Comparison of ENCODE assay signal across 21 cellular contexts in genomic region chr1:153493343-153493960, GRCh38. TPM values are rescaled to one million over a fixed set of nuclear protein-coding genes. Genes with fewer than 3 reads are reported as not detected.
DNase-seq lines count a peak whose midpoint lies in the region; ATAC-seq and TF ChIP-seq lines count a peak whose summit lies in the region.
"Had no signal": no experiment of that assay in that cellular context is flagged by ENCODE, and none has a peak within 500 bp of the region (broad histone marks: within the 10 kb centered on the region; RNA-seq: fewer than 3 reads in every experiment).

No MANE protein-coding gene starts in this region.

- no peak overlapping the region for H3K4me3 Mint-ChIP-seq in mesothelial cell of epicardium
- H3K4me3 Mint-ChIP-seq in activated CD4-positive, alpha-beta memory T cell treated with anti-CD3 and anti-CD28 coated beads for 36 hours = no peak overlapping the region
- H3K4me3 Mint-ChIP-seq in activated CD4-positive, alpha-beta memory T cell treated with anti-CD3 and anti-CD28 coated beads, Interleukin-2, amount 10 ng/mL, durations not matched to agents 7 days and 5 days = no peak overlapping the region

- H3K27me3 ChIP-seq in right atrium auricular region (no peaks in the 10 kb centered on the region), heart right ventricle (no peaks in the 10 kb centered on the region), ascending aorta (no peaks in the 10 kb centered on the region), uterus (no peaks in the 10 kb centered on the region)
- H3K27me3 ChIP-seq: gastrocnemius medialis had no signal

- ATAC-seq in heart right ventricle = no peak
- ATAC-seq: gastrocnemius medialis, HCT116, mucosa of descending colon, Panc1, SK-N-SH treated with all-trans-retinoic acid at 6 μM for 48 hours had no signal

- peak overlapping the region; percentile 84 for H3K27ac Mint-ChIP-seq in mesothelial cell of epicardium
- H3K27ac Mint-ChIP-seq in activated CD4-positive, alpha-beta memory T cell treated with anti-CD3 and anti-CD28 coated beads for 36 hours = no peak overlapping the region
- H3K27ac Mint-ChIP-seq in activated CD4-positive, alpha-beta memory T cell treated with anti-CD3 and anti-CD28 coated beads, Interleukin-2, amount 10 ng/mL, durations not matched to agents 7 days and 5 days = no peak overlapping the region

- WGBS in heart right ventricle, 2 donors = 76 to 78% methylated on average over 6 of the region's 6 CpGs

- CTCF ChIA-PET in activated CD4-positive, alpha-beta memory T cell treated with anti-CD3 and anti-CD28 coated beads for 36 hours (lab: Charles Lee) = interaction anchor here (1.3 to 5.8 kb wide), 7 partner anchors 11 to 139 kb away, joined by 5 to 186 read pairs (median 15); partner anchors contain the start of gene S100A9
- CTCF ChIA-PET in activated CD4-positive, alpha-beta memory T cell treated with anti-CD3 and anti-CD28 coated beads, Interleukin-2, amount 10 ng/mL, durations not matched to agents 7 days and 5 days (lab: Charles Lee) = interaction anchor here (0.7 to 5.0 kb wide), 6 partner anchors 8 to 141 kb away, joined by 3 to 71 read pairs (median 14); partner anchors contain the start of gene S100A9

- TF ChIP-seq POLR2A in uterus (IDR thresholded peaks at IDR 0.05) = no peak

- no peaks in the 10 kb centered on the region for H3K36me3 ChIP-seq in right atrium auricular region
- H3K36me3 ChIP-seq in heart right ventricle = no peaks in the 10 kb centered on the region
- H3K36me3 ChIP-seq in ascending aorta = no peaks in the 10 kb centered on the region
- H3K36me3 ChIP-seq in uterus = no peaks in the 10 kb centered on the region
- H3K36me3 ChIP-seq: gastrocnemius medialis had no signal

- H3K27me3 Mint-ChIP-seq in mesothelial cell of epicardium (ENCODE audit: low read depth) = no peaks in the 10 kb centered on the region
- H3K27me3 Mint-ChIP-seq in activated CD4-positive, alpha-beta memory T cell treated with anti-CD3 and anti-CD28 coated beads for 36 hours = peaks cover 16% of the 10 kb centered on the region
- peaks cover 23% of the 10 kb centered on the region for H3K27me3 Mint-ChIP-seq in activated CD4-positive, alpha-beta memory T cell treated with anti-CD3 and anti-CD28 coated beads, Interleukin-2, amount 10 ng/mL, durations not matched to agents 7 days and 5 days

- H3K27ac ChIP-seq in right atrium auricular region = peak overlapping the region; percentile 53 to 79
- H3K27ac ChIP-seq in heart right ventricle = peak overlapping the region in 2 of 10 donors; percentile 26 to 32
- peak overlapping the region; percentile 95 to 97 for H3K27ac ChIP-seq in ascending aorta
- H3K27ac ChIP-seq in uterus = peak overlapping the region; percentile 54 to 91
- H3K27ac ChIP-seq: gastrocnemius medialis had no signal

- POLR2A ChIA-PET in activated CD4-positive, alpha-beta memory T cell treated with anti-CD3 and anti-CD28 coated beads for 36 hours (lab: Charles Lee) = no interaction called here
- POLR2A ChIA-PET in activated CD4-positive, alpha-beta memory T cell treated with anti-CD3 and anti-CD28 coated beads, Interleukin-2, amount 10 ng/mL, durations not matched to agents 7 days and 5 days (lab: Charles Lee) = no interaction called here

- H3K4me3 ChIP-seq in right atrium auricular region (no peak overlapping the region), heart right ventricle (no peak overlapping the region), ascending aorta (no peak overlapping the region), uterus (no peak overlapping the region)
- H3K4me3 ChIP-seq: gastrocnemius medialis, mucosa of descending colon had no signal

- H3K9me3 ChIP-seq in right atrium auricular region (no peaks in the 10 kb centered on the region), heart right ventricle (no peaks in the 10 kb centered on the region), ascending aorta (no peaks in the 10 kb centered on the region), uterus (no peaks in the 10 kb centered on the region)
- H3K9me3 ChIP-seq: gastrocnemius medialis, mucosa of descending colon had no signal

- DNase-seq in right atrium auricular region (ENCODE audit: low spot score) (no peak), heart right ventricle (no peak), ascending aorta (ENCODE audit: low spot score in 2 of 2) (no peak), mesothelial cell of epicardium (ENCODE audit: low spot score in 2 of 2, unreplicated experiment in 2 of 2) (no peak), uterus (peak in 1 of 2 donors; percentile 47), C1 segment of cervical spinal cord (lab: John Stamatoyannopoulos, UW) (no peak)
- DNase-seq in activated CD4-positive, alpha-beta memory T cell treated with anti-CD3 and anti-CD28 coated beads for 36 hours = no peak
- DNase-seq in activated CD4-positive, alpha-beta memory T cell treated with anti-CD3 and anti-CD28 coated beads, Interleukin-2, amount 10 ng/mL, durations not matched to agents 7 days and 5 days = no peak
- DNase-seq: activated CD4-positive, alpha-beta T cell treated with anti-CD3 and anti-CD28 coated beads for 1 hour; EL; gastrocnemius medialis; KG1; mucosa of descending colon; NCI-H1092; NCI-H774; stimulated activated CD4-positive, alpha-beta T cell treated with anti-CD3 and anti-CD28 coated beads, Interleukin-4, amount 100 ng/mL, for 1 hour had no signal

- TF ChIP-seq CTCF in right atrium auricular region (IDR thresholded peaks at IDR 0.05) = no peak
- no peak for TF ChIP-seq CTCF in heart right ventricle (IDR thresholded peaks at IDR 0.05)
- no peak for TF ChIP-seq CTCF in ascending aorta (IDR thresholded peaks at IDR 0.05)
- no peak for TF ChIP-seq CTCF in mesothelial cell of epicardium (IDR thresholded peaks at IDR 0.05; ENCODE audit: unreplicated experiment)
- no peak for TF ChIP-seq CTCF in uterus (IDR thresholded peaks at IDR 0.05)

- intact Hi-C loops in heart right ventricle (cut with DNase I) = loop anchor here in 1 of 10 donors (2.0 kb wide), 1 partner anchor 141 kb away; no protein-coding TSS in a partner anchor
- intact Hi-C loops in ascending aorta (cut with DNase I) = no loop called here
- intact Hi-C loops in uterus (cut with DNase I; ENCODE audit: low total_unique reads) = no loop called here
- intact Hi-C loops in activated CD4-positive, alpha-beta memory T cell treated with anti-CD3 and anti-CD28 coated beads for 36 hours (cut with micrococcal nuclease) = no loop called here

- H3K4me1 ChIP-seq in right atrium auricular region (peaks cover 0 to 27% of the 10 kb centered on the region in 2 donors), heart right ventricle (peaks cover 0 to 33% (median 17%) of the 10 kb centered on the region in 9 donors), ascending aorta (peaks cover 18 to 47% of the 10 kb centered on the region in 2 donors), uterus (peaks cover 0 to 4% of the 10 kb centered on the region in 2 donors)

- peaks cover 43% of the 10 kb centered on the region for H3K4me1 Mint-ChIP-seq in mesothelial cell of epicardium
- H3K4me1 Mint-ChIP-seq in activated CD4-positive, alpha-beta memory T cell treated with anti-CD3 and anti-CD28 coated beads for 36 hours (ENCODE audit: low read depth) = no peaks in the 10 kb centered on the region
- H3K4me1 Mint-ChIP-seq in activated CD4-positive, alpha-beta memory T cell treated with anti-CD3 and anti-CD28 coated beads, Interleukin-2, amount 10 ng/mL, durations not matched to agents 7 days and 5 days = no peaks in the 10 kb centered on the region

- no peaks in the 10 kb centered on the region for H3K9me3 Mint-ChIP-seq in mesothelial cell of epicardium
- no peaks in the 10 kb centered on the region for H3K9me3 Mint-ChIP-seq in activated CD4-positive, alpha-beta memory T cell treated with anti-CD3 and anti-CD28 coated beads for 36 hours
- no peaks in the 10 kb centered on the region for H3K9me3 Mint-ChIP-seq in activated CD4-positive, alpha-beta memory T cell treated with anti-CD3 and anti-CD28 coated beads, Interleukin-2, amount 10 ng/mL, durations not matched to agents 7 days and 5 days

- H3K36me3 Mint-ChIP-seq in mesothelial cell of epicardium = no peaks in the 10 kb centered on the region
- no peaks in the 10 kb centered on the region for H3K36me3 Mint-ChIP-seq in activated CD4-positive, alpha-beta memory T cell treated with anti-CD3 and anti-CD28 coated beads for 36 hours
- H3K36me3 Mint-ChIP-seq in activated CD4-positive, alpha-beta memory T cell treated with anti-CD3 and anti-CD28 coated beads, Interleukin-2, amount 10 ng/mL, durations not matched to agents 7 days and 5 days (ENCODE audit: low read depth) = no peaks in the 10 kb centered on the region

RNA-seq across cellular contexts. Expression of gene S100A7, which starts 33.0 kb away (rescaled TPM):
- not detected for total RNA-seq in right atrium auricular region
- not detected for total RNA-seq in heart right ventricle
- under 1 TPM in 1 of 2 donors, not detected in 1; 0.20 TPM for polyA plus RNA-seq in heart right ventricle
- not detected for total RNA-seq in ascending aorta
- not detected in 3 replicates for total RNA-seq in mesothelial cell of epicardium
- 1 to 10 TPM in 1 of 4 donors, not detected in 3; 3.5 TPM for total RNA-seq in uterus
- total RNA-seq in activated CD4-positive, alpha-beta memory T cell treated with anti-CD3 and anti-CD28 coated beads for 36 hours = not detected
- not detected for total RNA-seq in activated CD4-positive, alpha-beta memory T cell treated with anti-CD3 and anti-CD28 coated beads, Interleukin-2, amount 10 ng/mL, durations not matched to agents 7 days and 5 days
- total RNA-seq: gastrocnemius medialis, mucosa of descending colon, omental fat pad, skeletal muscle tissue had no signal

RNA-seq across cellular contexts. Expression of gene S100A6, which starts 42.3 kb away (rescaled TPM):
- total RNA-seq in right atrium auricular region = 100 to 1,000 TPM; 156 to 324 TPM
- 100 to 1,000 TPM; 237 to 385 (median 294) TPM for total RNA-seq in heart right ventricle
- 1,000 to 10,000 TPM in 1 of 2 donors, 100 to 1,000 TPM in 1; 630 to 2,261 TPM for polyA plus RNA-seq in heart right ventricle
- 336 TPM for total RNA-seq in ascending aorta
- total RNA-seq in mesothelial cell of epicardium = 2.4 to 4.4 TPM (median 3.9 TPM) in 3 replicates
- total RNA-seq in uterus = 100 to 1,000 TPM in 3 of 4 donors, 10 to 100 TPM in 1; 55.5 to 729 (median 448) TPM
- total RNA-seq in activated CD4-positive, alpha-beta memory T cell treated with anti-CD3 and anti-CD28 coated beads for 36 hours = 100 to 1,000 TPM; 503 to 513 TPM
- 100 to 1,000 TPM; 781 to 799 TPM for total RNA-seq in activated CD4-positive, alpha-beta memory T cell treated with anti-CD3 and anti-CD28 coated beads, Interleukin-2, amount 10 ng/mL, durations not matched to agents 7 days and 5 days

RNA-seq across cellular contexts. Expression of gene S100A5, which starts 47.3 kb away (rescaled TPM):
- total RNA-seq in right atrium auricular region (not detected), heart right ventricle (not detected), ascending aorta (not detected), mesothelial cell of epicardium (not detected in 3 replicates), uterus (not detected)
- polyA plus RNA-seq in heart right ventricle = not detected
- 1 to 10 TPM; 3.3 to 4.0 TPM for total RNA-seq in activated CD4-positive, alpha-beta memory T cell treated with anti-CD3 and anti-CD28 coated beads for 36 hours
- total RNA-seq in activated CD4-positive, alpha-beta memory T cell treated with anti-CD3 and anti-CD28 coated beads, Interleukin-2, amount 10 ng/mL, durations not matched to agents 7 days and 5 days = 1 to 10 TPM; 2.2 to 4.7 TPM
- total RNA-seq: gastrocnemius medialis, mucosa of descending colon, omental fat pad, skeletal muscle tissue had no signal

RNA-seq across cellular contexts. Expression of gene S100A4, which starts 52.2 kb away (rescaled TPM):
- total RNA-seq in right atrium auricular region (100 to 1,000 TPM; 144 to 156 TPM), heart right ventricle (100 to 1,000 TPM in 2 of 10 donors, 10 to 100 TPM in 8; 29.4 to 166 (median 68.1) TPM), ascending aorta (690 TPM), mesothelial cell of epicardium (7.8 to 12.7 TPM (median 10.2 TPM) in 3 replicates), uterus (100 to 1,000 TPM in 3 of 4 donors, 10 to 100 TPM in 1; 58.9 to 226 (median 155) TPM)
- polyA plus RNA-seq in heart right ventricle = 100 to 1,000 TPM; 196 to 755 TPM
- 100 to 1,000 TPM; 352 to 382 TPM for total RNA-seq in activated CD4-positive, alpha-beta memory T cell treated with anti-CD3 and anti-CD28 coated beads for 36 hours
- total RNA-seq in activated CD4-positive, alpha-beta memory T cell treated with anti-CD3 and anti-CD28 coated beads, Interleukin-2, amount 10 ng/mL, durations not matched to agents 7 days and 5 days = 1,000 to 10,000 TPM; 1,297 to 1,322 TPM

RNA-seq across cellular contexts. Expression of gene S100A3, which starts 55.6 kb away (rescaled TPM):
- total RNA-seq in right atrium auricular region (1 to 10 TPM; 1.8 to 3.4 TPM), heart right ventricle (1 to 10 TPM in 3 of 10 donors, under 1 TPM in 1, not detected in 6; 0.30 to 2.9 (median 1.9) TPM), ascending aorta (not detected), mesothelial cell of epicardium (not detected in 3 replicates), uterus (1 to 10 TPM in 2 of 4 donors, not detected in 2; 1.2 to 3.7 TPM)
- 1 to 10 TPM; 2.4 to 6.3 TPM for polyA plus RNA-seq in heart right ventricle
- total RNA-seq in activated CD4-positive, alpha-beta memory T cell treated with anti-CD3 and anti-CD28 coated beads for 36 hours = not detected
- total RNA-seq in activated CD4-positive, alpha-beta memory T cell treated with anti-CD3 and anti-CD28 coated beads, Interleukin-2, amount 10 ng/mL, durations not matched to agents 7 days and 5 days = not detected
- total RNA-seq: skeletal muscle tissue had no signal

Comparison
In these comparisons a context has a peak if more than half of its experiments do, and no peak if none do; other contexts are left out.
1. RNA of gene S100A6, which starts 42.3 kb away (total RNA-seq): 781 to 799 TPM in activated CD4-positive, alpha-beta memory T cell treated with anti-CD3 and anti-CD28 coated beads, Interleukin-2, amount 10 ng/mL, durations not matched to agents 7 days and 5 days, 55.5 to 729 TPM in uterus, 503 to 513 TPM in activated CD4-positive, alpha-beta memory T cell treated with anti-CD3 and anti-CD28 coated beads for 36 hours, 336 TPM in ascending aorta (single experiment), 156 to 324 TPM in right atrium auricular region and 237 to 385 TPM in heart right ventricle; 2.4 to 4.4 TPM in mesothelial cell of epicardium; every median in the first group is over 10 times any median in the second.